Comparison of ENCODE assay signal across 7 cellular contexts in the genomic region with DNA sequence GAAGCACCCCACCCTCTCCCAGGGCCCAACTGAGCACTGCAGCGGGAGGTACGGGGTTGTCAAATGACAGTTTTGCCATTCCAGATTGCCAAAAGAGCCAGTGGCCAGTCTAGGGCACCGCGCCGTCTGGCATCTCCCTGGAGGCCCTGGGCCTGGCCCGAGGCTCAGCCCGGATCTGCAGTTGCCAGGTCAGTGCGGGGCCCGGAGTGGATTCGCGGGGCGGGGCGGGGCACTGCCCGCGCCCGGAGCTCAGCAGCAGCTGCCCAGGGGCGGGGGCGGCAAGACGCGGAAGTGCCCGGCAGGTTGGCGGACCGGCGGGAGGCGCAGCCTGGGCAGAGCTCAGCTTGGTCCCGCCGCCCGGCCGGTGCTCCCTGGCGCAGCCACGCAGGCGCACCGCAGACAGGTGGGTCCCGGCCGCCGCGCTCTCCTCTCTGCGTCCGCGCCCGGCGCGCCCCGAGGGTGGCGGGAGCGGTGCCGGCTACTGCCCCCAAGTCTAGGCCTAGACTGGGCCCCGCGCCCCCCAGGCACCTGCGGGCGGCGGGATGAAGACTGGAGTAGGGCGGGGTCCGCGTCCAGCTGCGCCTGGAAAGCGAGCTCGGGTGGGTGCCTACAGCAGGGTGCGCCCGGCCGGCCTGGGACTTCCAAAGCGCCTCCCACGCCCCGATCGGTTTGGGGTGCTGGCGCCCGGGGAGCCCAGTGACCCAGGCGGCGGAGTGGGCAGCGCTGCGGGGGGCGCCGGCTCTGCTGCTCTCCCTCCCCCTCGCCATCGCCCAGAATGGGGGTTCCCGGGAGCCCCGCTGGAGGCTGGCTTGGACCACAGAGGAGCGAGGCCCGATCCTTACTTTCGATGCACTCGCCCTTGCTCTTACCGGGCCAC. TPM values are rescaled to one million over a fixed set of nuclear protein-coding genes. Genes with fewer than 3 reads are reported as not detected.
A peak's percentile ranks its signal among the peaks of the same experiment; 100 is the strongest.
DNase-seq lines count a peak whose midpoint lies in the region; ATAC-seq and TF ChIP-seq lines count a peak whose summit lies in the region.

A gene with protein sequence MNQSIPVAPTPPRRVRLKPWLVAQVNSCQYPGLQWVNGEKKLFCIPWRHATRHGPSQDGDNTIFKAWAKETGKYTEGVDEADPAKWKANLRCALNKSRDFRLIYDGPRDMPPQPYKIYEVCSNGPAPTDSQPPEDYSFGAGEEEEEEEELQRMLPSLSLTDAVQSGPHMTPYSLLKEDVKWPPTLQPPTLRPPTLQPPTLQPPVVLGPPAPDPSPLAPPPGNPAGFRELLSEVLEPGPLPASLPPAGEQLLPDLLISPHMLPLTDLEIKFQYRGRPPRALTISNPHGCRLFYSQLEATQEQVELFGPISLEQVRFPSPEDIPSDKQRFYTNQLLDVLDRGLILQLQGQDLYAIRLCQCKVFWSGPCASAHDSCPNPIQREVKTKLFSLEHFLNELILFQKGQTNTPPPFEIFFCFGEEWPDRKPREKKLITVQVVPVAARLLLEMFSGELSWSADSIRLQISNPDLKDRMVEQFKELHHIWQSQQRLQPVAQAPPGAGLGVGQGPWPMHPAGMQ (plus strand): TSS at position 281 of the 877 bp plus-strand sequence. CDS start 4,155 bp downstream, outside the sequence.

- H3K27ac ChIP-seq in HCT116 (ENCODE audit: low read depth, low read length) (peak within 1 kb of the TSS; percentile 67), endodermal cell (ENCODE audit: low read depth, low read length) (no peak within 1 kb of the TSS), mucosa of rectum (ENCODE audit: low read depth in 2 of 2, low read length in 2 of 2) (peak within 1 kb of the TSS; percentile 56 to 75), vagina (no peak within 1 kb of the TSS)

- in situ Hi-C loops in SK-MEL-5 (cut with HindIII; ENCODE audit: low pct_unique_long_range_greater_than_20kb, low sequenced_read_pairs) = no loop called here

- no TSS peak for BruUV-seq in HCT116 (replicated peaks; lab: Mats Ljungman, UMichigan)

- H3K4me3 Mint-ChIP-seq in endodermal cell = peak within 1 kb of the TSS; percentile 56

- POLR2A ChIA-PET in HCT116 (lab: Charles Lee) = interaction anchor here (1.4 kb wide), 1 partner anchor 10 kb away, joined by 6 read pairs; no protein-coding TSS in a partner anchor

- RAD21 ChIA-PET in HCT116 (lab: Charles Lee; ENCODE audit: low non-redundant PET in 1 of 2, low total read pairs in 2 of 2, uncharacterized antibody in 2 of 2, unreplicated experiment in 2 of 2) = no interaction called here

- intact Hi-C loops in HCT116 (cut with micrococcal nuclease) (no loop called here), vagina (cut with DNase I) (no loop called here)

- H3K79me2 ChIP-seq in HCT116 (ENCODE audit: insufficient read depth, low read length) = no peaks in the 10 kb centered on the region

- peak; percentile 22 for DNase-seq in DMS79 treated with DMSO at 0.1 percent for 48 hours (lab: John Stamatoyannopoulos, UW)
- peak; percentile 15 for DNase-seq in HCT116 (ENCODE audit: low read depth, low spot score)
- peak; percentile 33 for DNase-seq in SK-MEL-5 (ENCODE audit: low read depth, low spot score)
- DNase-seq in endodermal cell = peak; percentile 81
- DNase-seq in vagina (ENCODE audit: extremely low spot score in 2 of 2) = no peak
- DNase-seq in NCI-H1694 (lab: John Stamatoyannopoulos, UW) = no peak

- TF ChIP-seq CTCF in HCT116 (IDR thresholded peaks at IDR 0.05 in 2 of 3, conservative IDR thresholded peaks at IDR 0.05 in 1 of 3; ENCODE audit: borderline replicate concordance in 1 of 3, insufficient read depth in 1 of 3, low read depth in 2 of 3, low read length in 2 of 3) (no peak), endodermal cell (conservative IDR thresholded peaks at IDR 0.05) (no peak), vagina (IDR thresholded peaks at IDR 0.05) (no peak)

- TF ChIP-seq RAD21 in HCT116 (IDR thresholded peaks at IDR 0.05; ENCODE audit: low read depth) = no peak

- peaks cover 74% of the 10 kb centered on the region for H3K27me3 Mint-ChIP-seq in endodermal cell (ENCODE audit: insufficient read depth)

- no peaks in the 10 kb centered on the region for H4K20me1 ChIP-seq in HCT116 (ENCODE audit: insufficient read depth)

- ATAC-seq in HCT116 = peak; percentile 89

- TF ChIP-seq POLR2A in HCT116 (IDR thresholded peaks at IDR 0.05; ENCODE audit: borderline replicate concordance, extremely low read depth, insufficient read depth, insufficient read length) = peak; percentile 30
- TF ChIP-seq POLR2A in vagina (IDR thresholded peaks at IDR 0.05) = no peak

- no peaks in the 10 kb centered on the region for H3K36me3 Mint-ChIP-seq in endodermal cell (ENCODE audit: low read depth)

- H3K4me3 ChIP-seq in HCT116 (replicated peaks in 1 of 2; ENCODE audit: low read depth in 1 of 2, low read length in 2 of 2) (peak within 1 kb of the TSS; percentile 68 to 84), endodermal cell (ENCODE audit: low read length) (peak within 1 kb of the TSS; percentile 77), mucosa of rectum (ENCODE audit: low read length in 2 of 2) (peak within 1 kb of the TSS; percentile 62 to 79), vagina (peak within 1 kb of the TSS; percentile 52 to 55)

- no peaks in the 10 kb centered on the region for H3K9me3 Mint-ChIP-seq in endodermal cell

- H3K4me1 Mint-ChIP-seq in endodermal cell = peaks cover 4% of the 10 kb centered on the region

- WGBS in endodermal cell (ENCODE audit: insufficient coverage in 1 of 2, insufficient read length in 1 of 2), 2 experiments = 1 to 4% methylated on average over 28 to 82 of the region's 82 CpGs

- H3K27me3 ChIP-seq in HCT116 (ENCODE audit: insufficient read depth, low read length) = no peaks in the 10 kb centered on the region
- H3K27me3 ChIP-seq in endodermal cell (ENCODE audit: control insufficient read depth, insufficient read depth, low read length, poor library complexity, severe bottlenecking) = peaks cover 55% of the 10 kb centered on the region
- H3K27me3 ChIP-seq in mucosa of rectum (ENCODE audit: control insufficient read depth in 2 of 2, insufficient read depth in 2 of 2, low read length in 2 of 2) = no peaks in the 10 kb centered on the region
- no peaks in the 10 kb centered on the region for H3K27me3 ChIP-seq in vagina

- H3K9me3 ChIP-seq in HCT116 (ENCODE audit: control insufficient read depth in 1 of 2, insufficient read depth in 1 of 2, low read depth in 1 of 2, low read length in 2 of 2) = no peaks in the 10 kb centered on the region
- no peaks in the 10 kb centered on the region for H3K9me3 ChIP-seq in endodermal cell (ENCODE audit: control insufficient read depth, low read length)
- H3K9me3 ChIP-seq in mucosa of rectum (ENCODE audit: control insufficient read depth in 2 of 2, low read length in 2 of 2) = no peaks in the 10 kb centered on the region
- no peaks in the 10 kb centered on the region for H3K9me3 ChIP-seq in vagina

- no peak within 1 kb of the TSS for H2AFZ ChIP-seq in HCT116 (ENCODE audit: low read depth, low read length, poor library complexity, severe bottlenecking)

- H3K36me3 ChIP-seq in HCT116 (ENCODE audit: control insufficient read depth in 1 of 2, insufficient read depth in 2 of 2, low read length in 2 of 2) (no peaks in the 10 kb centered on the region), endodermal cell (ENCODE audit: control insufficient read depth, insufficient read depth, low read length) (no peaks in the 10 kb centered on the region), mucosa of rectum (ENCODE audit: control insufficient read depth in 2 of 2, insufficient read depth in 2 of 2, low read length in 2 of 2) (no peaks in the 10 kb centered on the region), vagina (no peaks in the 10 kb centered on the region)

- H3K9me2 ChIP-seq in HCT116 (ENCODE audit: insufficient read depth) = no peaks in the 10 kb centered on the region

- H3K27ac Mint-ChIP-seq in endodermal cell = no peak within 1 kb of the TSS

- H3K4me2 ChIP-seq in HCT116 (ENCODE audit: low read length) = peak within 1 kb of the TSS; percentile 99

- peaks cover 10 to 22% of the 10 kb centered on the region in 2 experiments; a peak in 3 of 4 replicates for H3K4me1 ChIP-seq in HCT116 (ENCODE audit: control insufficient read depth in 1 of 2, insufficient read depth in 2 of 2, low read length in 2 of 2)
- H3K4me1 ChIP-seq in endodermal cell (ENCODE audit: control insufficient read depth, insufficient read depth, low read length) = no peaks in the 10 kb centered on the region
- H3K4me1 ChIP-seq in mucosa of rectum (ENCODE audit: control insufficient read depth in 2 of 2, insufficient read depth in 2 of 2, low read length in 2 of 2) = peaks cover 22 to 24% of the 10 kb centered on the region in 2 donors
- H3K4me1 ChIP-seq in vagina = peaks cover 9% of the 10 kb centered on the region

- CTCF ChIA-PET in HCT116 (lab: Charles Lee) = interaction anchor here (1.0 kb wide), 2 partner anchors 9 to 11 kb away, joined by 3 read pairs; no protein-coding TSS in a partner anchor

- H3K9ac ChIP-seq in HCT116 (ENCODE audit: low read length) (peak within 1 kb of the TSS; percentile 70), endodermal cell (ENCODE audit: extremely low read depth, low read length, poor library complexity, severe bottlenecking) (peak within 1 kb of the TSS; percentile 6), mucosa of rectum (ENCODE audit: low read depth in 1 of 2, low read length in 2 of 2) (peak within 1 kb of the TSS; percentile 60 to 69)

TF ChIP-seq in HCT116, 20 proteins besides CTCF, POLR2A, EP300 and RAD21 (continues in another document):
- TF ChIP-seq SRF (IDR thresholded peaks at IDR 0.05; ENCODE audit: low read depth) (no peak), ZFX (IDR thresholded peaks at IDR 0.05) (peak; percentile 85), ZNF274 (IDR thresholded peaks at IDR 0.05; ENCODE audit: low read depth, low read length) (no peak), TCF7L2 (IDR thresholded peaks at IDR 0.05; ENCODE audit: borderline replicate concordance, extremely low read depth, insufficient read depth, insufficient read length) (no peak), SIN3A (IDR thresholded peaks at IDR 0.05; ENCODE audit: low read depth) (no peak), SP1 (IDR thresholded peaks at IDR 0.05; ENCODE audit: low read depth) (no peak), JUND (IDR thresholded peaks at IDR 0.05) (no peak), ELF1 (IDR thresholded peaks at IDR 0.05; ENCODE audit: borderline replicate concordance, low read depth) (no peak; the same call in 1 of the 2 replicates)

RNA-seq across cellular contexts. Expression of the gene that starts here (rescaled TPM):
- 16.5 TPM for total RNA-seq in HCT116 (2021; ENCODE audit: unreplicated experiment)
- polyA plus RNA-seq in HCT116 (2012) = 13.0 and 13.4 TPM in 2 replicates
- total RNA-seq in SK-MEL-5 (2014; rRNA removed; shearing (Covaris generic)) = 6.3 and 6.9 TPM in 2 replicates
- 2.6 and 5.0 TPM in 2 replicates for polyA plus RNA-seq in SK-MEL-5 (2015; cell fraction: cytosol; rRNA removed)
- polyA plus RNA-seq in SK-MEL-5 (2015; cell fraction: nucleus; rRNA removed) = 11.7 and 15.6 TPM in 2 replicates
- total RNA-seq in endodermal cell = under 1 TPM; 0.31 to 0.53 TPM
- 0.14 TPM for polyA plus RNA-seq in endodermal cell (2013, experiment 1 of 2)
- polyA plus RNA-seq in endodermal cell (2013, experiment 2 of 2) = 0.17 TPM
- total RNA-seq in vagina = 15.0 TPM

Comparison
In these comparisons a context has a peak if more than half of its experiments do, and no peak if none do; other contexts are left out.
1. Peak in DNase-seq, H3K4me3 ChIP-seq and H3K9ac ChIP-seq in endodermal cell; RNA of the gene not detected or under 1 TPM.
2. DNase-seq: peak in DMS79 treated with DMSO at 0.1 percent for 48 hours (single experiment), HCT116 (single experiment) and SK-MEL-5 (single experiment); none in vagina (0 of 2) and NCI-H1694 (single experiment).
3. H3K27ac ChIP-seq: peak in HCT116 (single experiment) and mucosa of rectum (2 of 2); none in endodermal cell (single experiment) and vagina (single experiment).
4. H3K9ac ChIP-seq: peak in every context shown above with its lines; median percentile 70 in HCT116; 64 in mucosa of rectum; 6 in endodermal cell.
5. Peak in every context shown above with its lines, with median percentiles within 50 percentile points of each other: H3K4me3 ChIP-seq.